Comparison of ENCODE assay signal across 9 cellular contexts in the genomic region with DNA sequence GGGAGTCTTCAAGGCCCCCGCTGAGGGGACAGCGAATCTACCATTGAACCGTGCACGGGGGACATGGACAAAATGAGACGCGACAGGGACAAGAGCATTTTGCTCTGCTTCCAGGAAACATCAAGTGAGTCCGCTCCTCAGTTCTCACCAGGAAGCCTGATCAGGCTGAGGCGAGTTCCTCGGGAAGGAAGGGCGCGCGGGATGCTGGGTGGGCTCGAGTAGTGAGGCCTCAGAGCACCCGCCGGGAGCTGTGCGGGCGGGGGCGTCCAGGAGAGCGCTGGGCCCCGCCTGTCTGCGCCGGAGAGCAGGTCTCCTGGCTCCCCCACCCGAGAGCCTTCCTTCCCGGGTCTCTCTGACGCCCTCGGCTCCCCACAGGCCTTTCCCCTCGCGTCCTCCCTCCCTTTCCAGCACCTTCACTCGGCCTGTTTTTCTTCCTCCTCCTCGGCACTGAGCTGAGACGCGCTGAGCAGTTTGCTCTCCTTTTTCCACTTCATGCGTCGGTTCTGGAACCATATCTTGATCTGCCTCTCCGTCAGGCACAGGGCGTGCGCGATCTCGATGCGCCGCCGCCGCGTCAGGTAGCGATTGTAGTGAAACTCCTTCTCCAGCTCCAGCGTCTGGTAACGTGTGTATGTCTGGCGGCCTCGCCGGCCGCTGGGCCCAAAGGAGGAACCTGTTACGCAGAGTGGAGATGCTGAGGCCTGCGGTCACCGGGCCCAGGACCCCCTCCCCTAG. TPM values are rescaled to one million over a fixed set of nuclear protein-coding genes. Genes with fewer than 3 reads are reported as not detected.
DNase-seq lines count a peak whose midpoint lies in the region; ATAC-seq and TF ChIP-seq lines count a peak whose summit lies in the region.
"Had no signal": no experiment of that assay in that cellular context is flagged by ENCODE, and none has a peak within 500 bp of the region (broad histone marks: within the 10 kb centered on the region; RNA-seq: fewer than 3 reads in every experiment).

No MANE protein-coding gene starts in this region.

- H2BK12ac ChIP-seq in mesenchymal stem cell (ENCODE audit: low read length in 2 of 2): peak overlapping the region; percentile 7 to 62

- H3K23ac ChIP-seq in mesenchymal stem cell (ENCODE audit: low read length in 2 of 2): peak overlapping the region in 1 of 2 experiments; percentile 16

- peak overlapping the region; percentile 63 to 95 for H3K18ac ChIP-seq in mesenchymal stem cell (ENCODE audit: low read depth in 1 of 2, low read length in 2 of 2)

- no peak overlapping the region for H2AFZ ChIP-seq in mesenchymal stem cell (ENCODE audit: low read depth, low read length)

- peak overlapping the region; percentile 57 to 84 for H3K4ac ChIP-seq in mesenchymal stem cell (ENCODE audit: low read depth in 1 of 2, low read length in 2 of 2)

- H3K4me2 ChIP-seq in mesenchymal stem cell (ENCODE audit: low read length, poor library complexity, severe bottlenecking): peak overlapping the region; percentile 73

- H3K9me3 ChIP-seq in mesenchymal stem cell (ENCODE audit: control insufficient read depth, low read length) (no peaks in the 10 kb centered on the region), upper lobe of right lung (no peaks in the 10 kb centered on the region)
- H3K9me3 ChIP-seq: adrenal gland had no signal

- no peaks in the 10 kb centered on the region for H3K9me3 Mint-ChIP-seq in activated naive CD8-positive, alpha-beta T cell treated with anti-CD3 and anti-CD28 coated beads for 36 hours

- intact Hi-C loops in upper lobe of right lung (cut with DNase I): no loop called here

- no peak overlapping the region for H3K27ac Mint-ChIP-seq in activated naive CD8-positive, alpha-beta T cell treated with anti-CD3 and anti-CD28 coated beads for 36 hours

- peak overlapping the region; percentile 91 for H3K9ac ChIP-seq in mesenchymal stem cell (ENCODE audit: low read length)

- peak overlapping the region; percentile 86 for H2BK15ac ChIP-seq in mesenchymal stem cell (ENCODE audit: low read depth, poor library complexity, severe bottlenecking)

- no peak for TF ChIP-seq CTCF in upper lobe of right lung (IDR thresholded peaks at IDR 0.05)

- ATAC-seq in upper lobe of right lung (no peak), HG03432 (IDR thresholded peaks at IDR 0.05; ENCODE audit: unreplicated experiment) (no peak), HG02759 (IDR thresholded peaks at IDR 0.05; ENCODE audit: unreplicated experiment) (no peak)

- H4K8ac ChIP-seq in mesenchymal stem cell (ENCODE audit: low read length): peak overlapping the region; percentile 77

- peaks cover 99% of the 10 kb centered on the region for H3K27me3 Mint-ChIP-seq in activated naive CD8-positive, alpha-beta T cell treated with anti-CD3 and anti-CD28 coated beads for 36 hours

- peak overlapping the region in 1 of 2 experiments; percentile 68 for H3K14ac ChIP-seq in mesenchymal stem cell (ENCODE audit: low read length in 2 of 2)

- WGBS in mesenchymal stem cell: under 1% methylated on average over 51 of the region's 54 CpGs

- H3K4me3 Mint-ChIP-seq in activated naive CD8-positive, alpha-beta T cell treated with anti-CD3 and anti-CD28 coated beads for 36 hours: peak overlapping the region; percentile 71

- H4K91ac ChIP-seq in mesenchymal stem cell (ENCODE audit: low read length): peak overlapping the region; percentile 52

- peak; percentile 67 for DNase-seq in stimulated activated CD4-positive, alpha-beta T cell treated with anti-CD3 and anti-CD28 coated beads, Interleukin-15, amount 100 ng/mL, for 24 hours
- no peak for DNase-seq in stimulated activated CD4-positive, alpha-beta T cell treated with anti-CD3 and anti-CD28 coated beads, Interleukin-2, amount 100 ng/mL, for 48 hours
- no peak for DNase-seq in activated naive CD8-positive, alpha-beta T cell treated with anti-CD3 and anti-CD28 coated beads for 36 hours
- no peak for DNase-seq in mesenchymal stem cell
- DNase-seq in upper lobe of right lung: no peak
- no peak for DNase-seq in NCI-H128 (lab: John Stamatoyannopoulos, UW; ENCODE audit: unreplicated experiment)

- peaks cover 3% of the 10 kb centered on the region for H3K79me1 ChIP-seq in mesenchymal stem cell (replicated peaks; ENCODE audit: low read length, poor library complexity, severe bottlenecking)

- H3K4me3 ChIP-seq in mesenchymal stem cell (ENCODE audit: insufficient read depth in 1 of 2, low read depth in 1 of 2, low read length in 2 of 2) (peak overlapping the region; percentile 35 to 87), upper lobe of right lung (peak overlapping the region; percentile 62)

- H3K27me3 ChIP-seq in mesenchymal stem cell (ENCODE audit: control insufficient read depth in 1 of 2, insufficient read depth in 1 of 2, low read length in 2 of 2) (no peaks in the 10 kb centered on the region), upper lobe of right lung (peaks cover 92% of the 10 kb centered on the region)
- H3K27me3 ChIP-seq: adrenal gland had no signal

- H3K27ac ChIP-seq in mesenchymal stem cell (ENCODE audit: low read length, poor library complexity, severe bottlenecking) (peak overlapping the region; percentile 22), upper lobe of right lung (peak overlapping the region; percentile 36)

- no peaks in the 10 kb centered on the region for H3K36me3 Mint-ChIP-seq in activated naive CD8-positive, alpha-beta T cell treated with anti-CD3 and anti-CD28 coated beads for 36 hours

- H2BK120ac ChIP-seq in mesenchymal stem cell (ENCODE audit: low read depth, low read length): peak overlapping the region; percentile 42

- peaks cover 36% of the 10 kb centered on the region for H3K4me1 Mint-ChIP-seq in activated naive CD8-positive, alpha-beta T cell treated with anti-CD3 and anti-CD28 coated beads for 36 hours

- no peak overlapping the region for H2BK5ac ChIP-seq in mesenchymal stem cell (ENCODE audit: low read depth, low read length, poor library complexity, severe bottlenecking)

- H2AK5ac ChIP-seq in mesenchymal stem cell (ENCODE audit: low read length, severe bottlenecking): peak overlapping the region; percentile 20

- H3K36me3 ChIP-seq in mesenchymal stem cell (ENCODE audit: control insufficient read depth in 1 of 2, insufficient read depth in 2 of 2, low read depth in 1 of 2, low read length in 2 of 2) (peaks cover 26 to 30% of the 10 kb centered on the region in 2 experiments), upper lobe of right lung (no peaks in the 10 kb centered on the region)

- H3K4me1 ChIP-seq in mesenchymal stem cell (ENCODE audit: control insufficient read depth, insufficient read depth, low read depth, low read length): peaks cover 52% of the 10 kb centered on the region
- peaks cover 28% of the 10 kb centered on the region for H3K4me1 ChIP-seq in upper lobe of right lung

RNA-seq across cellular contexts. Expression of a gene that starts 2.6 kb away (rescaled TPM):
- not detected for total RNA-seq in activated naive CD8-positive, alpha-beta T cell treated with anti-CD3 and anti-CD28 coated beads for 36 hours
- polyA plus RNA-seq in mesenchymal stem cell (2013, experiment 1 of 2): 15.0 TPM
- 14.1 TPM for polyA plus RNA-seq in mesenchymal stem cell (2013, experiment 2 of 2)
- 4.4 TPM for total RNA-seq in upper lobe of right lung

RNA-seq across cellular contexts. Expression of a gene that starts 6.1 kb away (rescaled TPM):
- 1 to 10 TPM; 1.4 to 2.0 TPM for total RNA-seq in activated naive CD8-positive, alpha-beta T cell treated with anti-CD3 and anti-CD28 coated beads for 36 hours
- 39.4 TPM for polyA plus RNA-seq in mesenchymal stem cell (2013, experiment 1 of 2)
- polyA plus RNA-seq in mesenchymal stem cell (2013, experiment 2 of 2): 35.7 TPM
- 13.3 TPM for total RNA-seq in upper lobe of right lung

RNA-seq across cellular contexts. Expression of a gene that starts 8.6 kb away (rescaled TPM):
- not detected for total RNA-seq in activated naive CD8-positive, alpha-beta T cell treated with anti-CD3 and anti-CD28 coated beads for 36 hours
- 37.1 TPM for polyA plus RNA-seq in mesenchymal stem cell (2013, experiment 1 of 2)
- 35.9 TPM for polyA plus RNA-seq in mesenchymal stem cell (2013, experiment 2 of 2)
- total RNA-seq in upper lobe of right lung: 4.9 TPM

RNA-seq across cellular contexts. Expression of a gene that starts 14.7 kb away (rescaled TPM):
- total RNA-seq in activated naive CD8-positive, alpha-beta T cell treated with anti-CD3 and anti-CD28 coated beads for 36 hours: 1 to 10 TPM in 1 of 2 experiments, under 1 TPM in 1; 0.62 to 1.4 TPM
- 108 TPM for polyA plus RNA-seq in mesenchymal stem cell (2013, experiment 1 of 2)
- polyA plus RNA-seq in mesenchymal stem cell (2013, experiment 2 of 2): 115 TPM
- 1.2 TPM for total RNA-seq in upper lobe of right lung

RNA-seq across cellular contexts. Expression of a gene that starts 18.0 kb away (rescaled TPM):
- total RNA-seq in activated naive CD8-positive, alpha-beta T cell treated with anti-CD3 and anti-CD28 coated beads for 36 hours: 1 to 10 TPM; 1.3 to 1.9 TPM
- polyA plus RNA-seq in mesenchymal stem cell (2013, experiment 1 of 2): 5.9 TPM
- polyA plus RNA-seq in mesenchymal stem cell (2013, experiment 2 of 2): 5.9 TPM
- total RNA-seq in upper lobe of right lung: 4.9 TPM
